29 cellular contexts compared by ENCODE assay signal in the genomic region with DNA sequence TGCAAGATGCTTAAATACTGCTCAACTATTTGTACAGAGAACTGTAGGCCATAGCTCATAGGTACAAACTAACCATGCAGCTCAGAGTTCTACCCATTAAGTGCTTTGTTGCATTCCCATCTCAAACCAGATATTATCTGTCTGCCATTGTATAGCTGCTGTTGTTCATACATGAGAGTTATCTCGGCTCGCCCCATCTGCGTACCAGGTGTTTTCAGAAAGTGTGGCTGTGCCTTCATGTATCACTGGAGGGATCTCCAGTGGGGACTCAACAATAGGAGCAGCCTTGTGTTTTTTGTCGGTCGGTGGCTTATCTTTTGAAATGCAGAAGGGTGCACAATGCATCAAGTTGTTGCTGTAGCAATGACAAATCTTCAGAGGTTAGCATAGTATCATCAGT.
"Had no signal": no experiment of that assay in that cellular context is flagged by ENCODE, and none has a peak within 500 bp of the region (broad histone marks: within the 10 kb centered on the region; RNA-seq: fewer than 3 reads in every experiment).

No MANE protein-coding gene starts in this region.

- H3K27ac Mint-ChIP-seq: dendritic cell treated with granulocyte-macrophage colony-stimulating factor and Interleukin-4, amounts not matched to agents 40 ng/mL and 50 ng/mL, for 4 days; effector memory CD8-positive, alpha-beta T cell; endodermal cell had no signal

- H3K4me1 Mint-ChIP-seq: endodermal cell had no signal

- DNase-seq: colonic mucosa; cortex of kidney; dermis blood vessel endothelial cell; dorsolateral prefrontal cortex; effector CD4-positive, alpha-beta T cell; effector CD8-positive, alpha-beta T cell; effector memory CD4-positive, alpha-beta T cell; effector memory CD8-positive, alpha-beta T cell; endodermal cell; erythroblast; esophagus squamous epithelium; foreskin fibroblast; foreskin keratinocyte; foreskin melanocyte; gastrocnemius medialis; glutamatergic neuron; head of caudate nucleus; heart left ventricle; heart right ventricle had no signal

- H3K27me3 ChIP-seq: colonic mucosa, dorsolateral prefrontal cortex, esophagus muscularis mucosa, esophagus squamous epithelium, foreskin keratinocyte, gastrocnemius medialis, gastroesophageal sphincter, heart left ventricle, heart right ventricle had no signal

- FAIRE-seq: colon, endometrium, endothelial cell of umbilical vein, frontal cortex had no signal

- H3K4me3 ChIP-seq: colonic mucosa, coronary artery, dorsolateral prefrontal cortex, esophagus muscularis mucosa, esophagus squamous epithelium, gastrocnemius medialis, gastroesophageal sphincter, heart left ventricle, heart right ventricle had no signal

- H3K4me3 Mint-ChIP-seq: dendritic cell treated with granulocyte-macrophage colony-stimulating factor and Interleukin-4, amounts not matched to agents 40 ng/mL and 50 ng/mL, for 4 days; effector memory CD8-positive, alpha-beta T cell; endodermal cell had no signal

- H3K4me1 ChIP-seq: colonic mucosa, esophagus muscularis mucosa, esophagus squamous epithelium, foreskin keratinocyte, gastrocnemius medialis, gastroesophageal sphincter, heart left ventricle, heart right ventricle had no signal

- H3K36me3 ChIP-seq: colonic mucosa, esophagus muscularis mucosa, esophagus squamous epithelium, gastrocnemius medialis, gastroesophageal sphincter, heart left ventricle, heart right ventricle had no signal

- H3K27me3 Mint-ChIP-seq: dendritic cell treated with granulocyte-macrophage colony-stimulating factor and Interleukin-4, amounts not matched to agents 40 ng/mL and 50 ng/mL, for 4 days; effector memory CD8-positive, alpha-beta T cell had no signal

- H3K9me3 ChIP-seq: colonic mucosa, gastrocnemius medialis had no signal

- H3K27ac ChIP-seq: colonic mucosa, coronary artery, dorsolateral prefrontal cortex, epithelial cell of prostate, esophagus muscularis mucosa, esophagus squamous epithelium, foreskin keratinocyte, gastrocnemius medialis, gastroesophageal sphincter, heart left ventricle, heart right ventricle had no signal

- ATAC-seq: effector memory CD8-positive, alpha-beta T cell; esophagus mucosa; foreskin keratinocyte; gastrocnemius medialis; gastroesophageal sphincter; heart left ventricle; heart right ventricle had no signal
